Comparison of ENCODE assay signal across 26 cellular contexts in the genomic region with DNA sequence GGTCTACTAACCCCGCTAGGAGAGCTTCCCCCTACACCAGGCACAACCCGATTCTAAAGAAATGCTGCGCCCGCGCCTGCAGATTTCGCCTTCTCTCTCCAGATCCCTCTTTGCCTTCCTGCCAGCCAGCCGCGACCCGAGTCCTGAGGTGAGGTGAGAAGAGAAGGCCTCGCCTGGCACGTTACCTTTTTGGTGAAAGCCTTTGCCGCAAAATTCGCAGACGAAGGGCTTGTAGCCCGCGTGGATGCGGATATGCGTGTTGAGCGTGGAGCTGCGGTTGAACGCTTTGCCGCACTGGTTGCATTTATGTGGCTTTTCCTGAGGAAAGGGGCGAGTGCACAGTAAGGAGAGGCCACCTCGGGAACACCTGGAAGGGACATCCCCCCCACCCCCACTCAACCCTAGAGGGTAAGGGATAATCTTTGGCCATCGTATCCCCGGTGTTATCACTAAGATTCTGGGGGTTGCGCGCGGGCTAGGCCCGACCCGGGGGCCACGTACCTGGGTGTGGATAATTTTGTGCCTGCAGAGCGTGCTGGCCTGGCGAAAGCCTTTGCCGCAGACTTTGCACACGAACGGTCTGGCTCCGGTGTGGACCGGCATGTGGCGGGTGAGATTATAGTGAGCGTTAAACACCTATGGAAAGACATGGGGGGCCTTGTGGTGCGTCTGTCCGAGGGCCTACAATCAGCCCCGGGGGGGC. TPM values are rescaled to one million over a fixed set of nuclear protein-coding genes. Genes with fewer than 3 reads are reported as not detected.
DNase-seq lines count a peak whose midpoint lies in the region; ATAC-seq and TF ChIP-seq lines count a peak whose summit lies in the region.
"Had no signal": no experiment of that assay in that cellular context is flagged by ENCODE, and none has a peak within 500 bp of the region (broad histone marks: within the 10 kb centered on the region; RNA-seq: fewer than 3 reads in every experiment).

No MANE protein-coding gene starts in this region.

- H3K4me1 ChIP-seq in GM23338 (ENCODE audit: insufficient read depth) (peaks cover 81% of the 10 kb centered on the region), mesendoderm (ENCODE audit: control insufficient read depth, low read depth, low read length) (peaks cover 2% of the 10 kb centered on the region), OCI-LY7 (ENCODE audit: insufficient read depth, low read length, poor library complexity, severe bottlenecking) (no peaks in the 10 kb centered on the region), right atrium auricular region (peaks cover 0 to 70% of the 10 kb centered on the region in 2 donors)
- H3K4me1 ChIP-seq: Caco-2 had no signal

- H3K9me2 ChIP-seq in GM23338 (ENCODE audit: insufficient read depth) (no peaks in the 10 kb centered on the region), OCI-LY7 (ENCODE audit: insufficient read depth, low read length) (no peaks in the 10 kb centered on the region)

- no peak for TF ChIP-seq CTCF in GM23338 (conservative IDR thresholded peaks at IDR 0.05; ENCODE audit: low read depth in 2 of 2)
- no peak for TF ChIP-seq CTCF in OCI-LY7 (conservative IDR thresholded peaks at IDR 0.05; ENCODE audit: low read length)
- no peak for TF ChIP-seq CTCF in right atrium auricular region (IDR thresholded peaks at IDR 0.05)

- intact Hi-C loops in activated T-helper 2 cell treated with anti-CD3 and anti-CD28 coated beads, Interferon-gamma antibody, Interleukin-2, Interleukin-4, amounts not matched to agents 10 μg/mL and 5 μg/mL and 100 μg/mL, durations not matched to agents 14 hours and 24 hours and 36 hours (cut with micrococcal nuclease) = loop anchor here (10.0 kb wide), 2 partner anchors 504 to 806 kb away; a partner anchor contains a TSS
- intact Hi-C loops in OCI-LY7 (cut with micrococcal nuclease; ENCODE audit: unreplicated experiment) = no loop called here

- no peak overlapping the region for H2BK15ac ChIP-seq in mesendoderm (replicated peaks; ENCODE audit: low read depth)

- no peak overlapping the region for H2BK5ac ChIP-seq in mesendoderm (ENCODE audit: low read length)

- H3K9me3 Mint-ChIP-seq in GM23338 = no peaks in the 10 kb centered on the region; the same call in 2 of the 3 replicates
- H3K9me3 Mint-ChIP-seq in activated T-helper 2 cell treated with anti-CD3 and anti-CD28 coated beads, Interferon-gamma antibody, Interleukin-2, Interleukin-4, amounts not matched to agents 10 μg/mL and 5 μg/mL and 100 μg/mL, durations not matched to agents 14 hours and 24 hours and 36 hours = peaks cover 4% of the 10 kb centered on the region
- H3K9me3 Mint-ChIP-seq: central memory CD8-positive, alpha-beta T cell had no signal

- no peaks in the 10 kb centered on the region for H3K79me1 ChIP-seq in mesendoderm (ENCODE audit: low read length)

- H3F3A ChIP-seq in GM23338 (replicated peaks; ENCODE audit: low read depth) = peaks cover 48% of the 10 kb centered on the region

- peak overlapping the region; percentile 80 for H3K4me2 ChIP-seq in GM23338
- no peak overlapping the region for H3K4me2 ChIP-seq in mesendoderm (ENCODE audit: low read length)
- no peak overlapping the region for H3K4me2 ChIP-seq in OCI-LY7 (ENCODE audit: low read length)

- H3K79me2 ChIP-seq in GM23338 (replicated peaks; ENCODE audit: insufficient read depth) (no peaks in the 10 kb centered on the region), mesendoderm (ENCODE audit: control insufficient read depth, insufficient read depth, low read length) (no peaks in the 10 kb centered on the region), OCI-LY7 (ENCODE audit: insufficient read depth, low read depth, low read length) (no peaks in the 10 kb centered on the region)

- H3K18ac ChIP-seq in mesendoderm (ENCODE audit: low read length) = no peak overlapping the region

- ATAC-seq in GM23338 = peak; percentile 3
- ATAC-seq: effector memory CD8-positive, alpha-beta T cell had no signal

- H2AFZ ChIP-seq in GM23338 = peak overlapping the region; percentile 60; the same call in 1 of the 2 replicates
- H2AFZ ChIP-seq in OCI-LY7 (ENCODE audit: low read length) = no peak overlapping the region
- H2AFZ ChIP-seq: GM23248 had no signal

- peaks cover 99% of the 10 kb centered on the region for H3K27me3 Mint-ChIP-seq in GM23338 (ENCODE audit: insufficient read depth, low read depth, poor library complexity)
- H3K27me3 Mint-ChIP-seq in activated T-helper 2 cell treated with anti-CD3 and anti-CD28 coated beads, Interferon-gamma antibody, Interleukin-2, Interleukin-4, amounts not matched to agents 10 μg/mL and 5 μg/mL and 100 μg/mL, durations not matched to agents 14 hours and 24 hours and 36 hours (ENCODE audit: low read depth) = peaks cover 85% of the 10 kb centered on the region

- CTCF ChIA-PET in OCI-LY7 (lab: Charles Lee; ENCODE audit: unreplicated experiment) = no interaction called here

- H3K36me3 ChIP-seq in GM23338 (ENCODE audit: insufficient read depth) = no peaks in the 10 kb centered on the region
- no peaks in the 10 kb centered on the region for H3K36me3 ChIP-seq in mesendoderm (ENCODE audit: control insufficient read depth, insufficient read depth, low read length)
- no peaks in the 10 kb centered on the region for H3K36me3 ChIP-seq in OCI-LY7 (ENCODE audit: insufficient read depth, low read length)
- H3K36me3 ChIP-seq in right atrium auricular region = no peaks in the 10 kb centered on the region
- H3K36me3 ChIP-seq: heart right ventricle had no signal

- H3K4ac ChIP-seq in mesendoderm (ENCODE audit: low read depth, low read length) = no peak overlapping the region

- H3K9me3 ChIP-seq in OCI-LY7 (ENCODE audit: low read length) (no peaks in the 10 kb centered on the region), right atrium auricular region (no peaks in the 10 kb centered on the region)
- H3K9me3 ChIP-seq: Caco-2, heart right ventricle had no signal

- H4K20me1 ChIP-seq in GM23338 (replicated peaks; ENCODE audit: insufficient read depth) (peaks cover 14% of the 10 kb centered on the region; the same call in 1 of the 2 replicates), OCI-LY7 (ENCODE audit: insufficient read depth, low read length) (no peaks in the 10 kb centered on the region)

- BruUV-seq in OCI-LY7 (replicated peaks; lab: Mats Ljungman, UMichigan) = no TSS peak

- WGBS in mesendoderm (ENCODE audit: extremely low coverage, insufficient coverage, low lambda C conversion rate) = no CpG with 5 or more reads among the region's 44 CpGs

- no peak overlapping the region for H2BK120ac ChIP-seq in mesendoderm (ENCODE audit: low read depth, low read length)

- peaks cover 78% of the 10 kb centered on the region for H3K4me1 Mint-ChIP-seq in GM23338
- no peaks in the 10 kb centered on the region for H3K4me1 Mint-ChIP-seq in activated T-helper 2 cell treated with anti-CD3 and anti-CD28 coated beads, Interferon-gamma antibody, Interleukin-2, Interleukin-4, amounts not matched to agents 10 μg/mL and 5 μg/mL and 100 μg/mL, durations not matched to agents 14 hours and 24 hours and 36 hours (ENCODE audit: low read depth)
- H3K4me1 Mint-ChIP-seq: central memory CD8-positive, alpha-beta T cell had no signal

- H3K56ac ChIP-seq in mesendoderm (ENCODE audit: low read length) = no peak overlapping the region

- no peak overlapping the region for H4K8ac ChIP-seq in mesendoderm (ENCODE audit: low read depth, low read length)

- no peaks in the 10 kb centered on the region for H3K36me3 Mint-ChIP-seq in GM23338 (ENCODE audit: low read depth)
- no peaks in the 10 kb centered on the region for H3K36me3 Mint-ChIP-seq in activated T-helper 2 cell treated with anti-CD3 and anti-CD28 coated beads, Interferon-gamma antibody, Interleukin-2, Interleukin-4, amounts not matched to agents 10 μg/mL and 5 μg/mL and 100 μg/mL, durations not matched to agents 14 hours and 24 hours and 36 hours (ENCODE audit: low read depth)

- H3K9ac ChIP-seq in mesendoderm (ENCODE audit: low read length) = no peak overlapping the region
- H3K9ac ChIP-seq: GM23248 had no signal

- POLR2A ChIA-PET in OCI-LY7 (lab: Charles Lee) = no interaction called here

- H3K27ac ChIP-seq in GM23338 (ENCODE audit: low read depth) (no peak overlapping the region), mesendoderm (ENCODE audit: low read depth, low read length) (no peak overlapping the region), OCI-LY7 (ENCODE audit: low read depth, low read length, poor library complexity, severe bottlenecking) (no peak overlapping the region), right atrium auricular region (no peak overlapping the region)
- H3K27ac ChIP-seq: GM23248, heart right ventricle, VCaP had no signal

- H3K4me3 Mint-ChIP-seq in GM23338 = peak overlapping the region; percentile 74
- H3K4me3 Mint-ChIP-seq in activated T-helper 2 cell treated with anti-CD3 and anti-CD28 coated beads, Interferon-gamma antibody, Interleukin-2, Interleukin-4, amounts not matched to agents 10 μg/mL and 5 μg/mL and 100 μg/mL, durations not matched to agents 14 hours and 24 hours and 36 hours (ENCODE audit: low read depth) = no peak overlapping the region
- H3K4me3 Mint-ChIP-seq: central memory CD8-positive, alpha-beta T cell; effector memory CD8-positive, alpha-beta T cell; naive B cell had no signal

- H2AK5ac ChIP-seq in mesendoderm (ENCODE audit: low read length) = no peak overlapping the region

- H4K5ac ChIP-seq in mesendoderm (ENCODE audit: low read length) = no peak overlapping the region

- H3K4me3 ChIP-seq in GM23338 (peak overlapping the region; percentile 63), mesendoderm (ENCODE audit: low read length) (no peak overlapping the region), OCI-LY7 (ENCODE audit: low read depth, low read length, poor library complexity, severe bottlenecking) (no peak overlapping the region), right atrium auricular region (no peak overlapping the region)
- H3K4me3 ChIP-seq: GM23248 had no signal

- DNase-seq in ELF-1 (ENCODE audit: low read depth, low spot score) = peak; percentile 67
- DNase-seq in GM23338 (ENCODE audit: low spot score) = peak; percentile 69
- DNase-seq in ecto neural progenitor cell (ENCODE audit: low spot score) = peak; percentile 61
- peak; percentile 59 for DNase-seq in mesendoderm
- DNase-seq in anterior cingulate cortex (lab: John Stamatoyannopoulos, UW) = no peak
- no peak for DNase-seq in activated T-helper 2 cell treated with anti-CD3 and anti-CD28 coated beads, Interferon-gamma antibody, Interleukin-2, Interleukin-4, amounts not matched to agents 10 μg/mL and 5 μg/mL and 100 μg/mL, durations not matched to agents 14 hours and 24 hours and 36 hours (ENCODE audit: low spot score)
- no peak for DNase-seq in OCI-LY7 (ENCODE audit: low spot score)
- no peak for DNase-seq in right atrium auricular region (ENCODE audit: low spot score)
- DNase-seq: Caco-2; effector memory CD8-positive, alpha-beta T cell; GM23248; heart right ventricle; kidney; naive B cell; NCI-H1092 treated with DMSO at 0.1 percent for 48 hours; NCI-H2081; NCI-H446 treated with DMSO at 0.1 percent for 48 hours; small intestine; stimulated activated CD4-positive, alpha-beta T cell treated with anti-CD3 and anti-CD28 coated beads, Interleukin-4, amount 100 ng/mL, for 24 hours; SW 1271 had no signal

- no peak overlapping the region for H3K23ac ChIP-seq in mesendoderm (ENCODE audit: low read length)

- no peak overlapping the region for H3K27ac Mint-ChIP-seq in GM23338
- H3K27ac Mint-ChIP-seq in activated T-helper 2 cell treated with anti-CD3 and anti-CD28 coated beads, Interferon-gamma antibody, Interleukin-2, Interleukin-4, amounts not matched to agents 10 μg/mL and 5 μg/mL and 100 μg/mL, durations not matched to agents 14 hours and 24 hours and 36 hours = no peak overlapping the region
- H3K27ac Mint-ChIP-seq: effector memory CD8-positive, alpha-beta T cell had no signal

- H3K27me3 ChIP-seq in GM23338 (ENCODE audit: insufficient read depth) (peaks cover 100% of the 10 kb centered on the region), mesendoderm (ENCODE audit: insufficient read depth, low read length, poor library complexity) (peaks cover 94% of the 10 kb centered on the region), right atrium auricular region (peaks cover 59 to 65% of the 10 kb centered on the region in 2 donors)

RNA-seq across cellular contexts. Expression of a gene that starts 2.2 kb away (rescaled TPM):
- 0.50 TPM in 1 of 2 replicates, not detected in the other for total RNA-seq in GM23338 (2014; rRNA removed; shearing (Covaris generic))
- polyA plus RNA-seq in GM23338 (2016; fragmentation: Nextera tagmentation; extraction: Ambion mirVana) = 0.10 TPM in 1 of 2 replicates, not detected in the other
- polyA plus RNA-seq in mesendoderm (2013, experiment 1 of 2) = not detected
- not detected for polyA plus RNA-seq in mesendoderm (2013, experiment 2 of 2)
- total RNA-seq in activated T-helper 2 cell treated with anti-CD3 and anti-CD28 coated beads, Interferon-gamma antibody, Interleukin-2, Interleukin-4, amounts not matched to agents 10 μg/mL and 5 μg/mL and 100 μg/mL, durations not matched to agents 14 hours and 24 hours and 36 hours = not detected in 2 replicates
- total RNA-seq in OCI-LY7 (2014; rRNA removed; shearing (Covaris generic)) = not detected in 2 replicates
- total RNA-seq in OCI-LY7 (2022) (not detected in 2 replicates), right atrium auricular region (not detected)
- total RNA-seq: Caco-2, fibroblast of lung, GM23248, heart right ventricle, HT-29, kidney, progenitor cell of endocrine pancreas, ureter had no signal
- polyA plus RNA-seq: fibroblast of lung, GM23248, heart right ventricle, small intestine had no signal

Comparison
In these comparisons a context has a peak if more than half of its experiments do, and no peak if none do; other contexts are left out.
1. DNase-seq: peak in ELF-1 (single experiment), GM23338 (single experiment), ecto neural progenitor cell (single experiment) and mesendoderm (single experiment); none in anterior cingulate cortex (0 of 58), activated T-helper 2 cell treated with anti-CD3 and anti-CD28 coated beads, Interferon-gamma antibody, Interleukin-2, Interleukin-4, amounts not matched to agents 10 μg/mL and 5 μg/mL and 100 μg/mL, durations not matched to agents 14 hours and 24 hours and 36 hours (single experiment), OCI-LY7 (single experiment) and right atrium auricular region (single experiment).